Comparison of ENCODE assay signal across 1 cellular context in genomic region chr7:24113506-24113905, GRCh38.
TF ChIP-seq lines count a peak whose summit lies in the region.

No MANE protein-coding gene starts in this region.

TF ChIP-seq in H1, 55 proteins besides CTCF, POLR2A, EP300 and RAD21 (continued from another document):
- TF ChIP-seq CHD7 (IDR thresholded peaks at IDR 0.05; ENCODE audit: insufficient replicate concordance, low read length) (no peak), ATF2 (IDR thresholded peaks at IDR 0.05; ENCODE audit: low read length) (no peak)
